Comparison of ENCODE assay signal across 1 cellular context in the genomic region with DNA sequence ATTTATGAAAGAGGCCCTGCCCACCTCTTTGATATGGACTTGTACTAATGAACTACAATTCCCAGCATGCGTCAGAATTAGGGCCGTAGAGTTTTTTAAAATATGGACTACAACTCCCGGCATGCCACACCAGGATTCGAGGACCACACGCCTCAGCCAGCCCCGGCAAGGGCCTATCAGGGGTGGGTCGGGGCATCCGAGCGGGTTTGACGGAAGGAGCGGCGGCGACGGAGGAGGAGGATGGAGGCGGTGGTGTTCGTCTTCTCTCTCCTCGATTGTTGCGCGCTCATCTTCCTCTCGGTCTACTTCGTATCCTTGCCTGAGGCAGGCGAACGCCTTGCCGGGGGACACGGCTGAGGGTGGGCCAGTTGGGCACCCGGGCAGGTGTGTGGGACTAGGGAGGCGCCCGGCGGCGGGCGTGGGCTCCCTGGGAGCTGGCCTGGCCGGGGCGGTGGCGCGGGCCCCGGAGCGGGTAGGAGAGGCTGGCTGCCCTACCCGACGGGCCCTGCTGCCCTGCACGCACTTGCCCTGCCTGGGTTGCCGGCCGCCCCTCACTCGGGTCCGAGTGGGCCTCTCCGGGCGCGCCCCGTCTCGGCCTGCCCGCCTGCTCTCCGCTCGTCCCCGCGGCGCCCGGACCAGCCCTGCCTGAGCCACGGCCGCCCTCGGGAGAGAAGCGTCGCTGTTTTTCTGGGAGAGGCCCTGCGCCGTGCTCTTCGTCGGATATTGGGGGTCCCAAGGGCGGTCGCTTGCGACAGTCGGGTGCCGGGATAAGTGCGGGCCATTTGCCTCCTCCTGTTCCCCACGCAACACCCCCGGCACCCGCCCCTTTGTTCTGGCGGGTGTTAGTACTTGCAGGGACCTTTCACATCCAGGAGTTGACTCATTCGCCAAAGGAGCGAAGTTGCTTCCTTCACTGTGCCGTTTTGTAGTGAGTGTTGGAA.
A peak's percentile ranks its signal among the peaks of the same experiment; 100 is the strongest.
TF ChIP-seq lines count a peak whose summit lies in the region.

CNIH4 (plus strand) TSS at position 195 of the 941 bp plus-strand sequence; CDS start at position 241, 46 bp downstream.

TF ChIP-seq in HEK293, 187 proteins besides CTCF, POLR2A, EP300 and RAD21 (continued from another document and continues in another):
- TF ChIP-seq ZNF560 (tag by site-specific recombination; IDR thresholded peaks at IDR 0.05; ENCODE audit: borderline replicate concordance) = no peak
- no peak for TF ChIP-seq ZBTB44 (tag by site-specific recombination; IDR thresholded peaks at IDR 0.05)
- TF ChIP-seq ZNF221 (tag by site-specific recombination; IDR thresholded peaks at IDR 0.05; ENCODE audit: borderline replicate concordance) = no peak
- no peak for TF ChIP-seq ZSCAN18 (tag by site-specific recombination; IDR thresholded peaks at IDR 0.05)
- TF ChIP-seq ZNF37A (tag by site-specific recombination; IDR thresholded peaks at IDR 0.05) = no peak
- peak; percentile 34; the same call in 1 of the 2 replicates for TF ChIP-seq INSM2 (tag by site-specific recombination; IDR thresholded peaks at IDR 0.05)
- no peak for TF ChIP-seq ZNF544 (tag by site-specific recombination; IDR thresholded peaks at IDR 0.05)
- TF ChIP-seq ZNF518A (tag by site-specific recombination; conservative IDR thresholded peaks at IDR 0.05; ENCODE audit: low read depth) = peak; percentile 37; the same call in 1 of the 2 replicates
- no peak for TF ChIP-seq MEIS1 (CRISPR knock-in tag; IDR thresholded peaks at IDR 0.05; ENCODE audit: borderline replicate concordance)
- peak; percentile 89; the same call in 1 of the 2 replicates for TF ChIP-seq ZEB2 (tag by site-specific recombination; IDR thresholded peaks at IDR 0.05)
- peak; percentile 62 for TF ChIP-seq ZNF10 (tag by site-specific recombination; IDR thresholded peaks at IDR 0.05)
- TF ChIP-seq ZBTB26 (tag by site-specific recombination; optimal IDR thresholded peaks at IDR 0.05) = peak; percentile 92
- no peak for TF ChIP-seq ZNF776 (tag by site-specific recombination; IDR thresholded peaks at IDR 0.05; ENCODE audit: borderline replicate concordance)
- TF ChIP-seq KLF16 (tag by site-specific recombination; IDR thresholded peaks at IDR 0.05) = peak; percentile 63
- TF ChIP-seq, protein P1, sequence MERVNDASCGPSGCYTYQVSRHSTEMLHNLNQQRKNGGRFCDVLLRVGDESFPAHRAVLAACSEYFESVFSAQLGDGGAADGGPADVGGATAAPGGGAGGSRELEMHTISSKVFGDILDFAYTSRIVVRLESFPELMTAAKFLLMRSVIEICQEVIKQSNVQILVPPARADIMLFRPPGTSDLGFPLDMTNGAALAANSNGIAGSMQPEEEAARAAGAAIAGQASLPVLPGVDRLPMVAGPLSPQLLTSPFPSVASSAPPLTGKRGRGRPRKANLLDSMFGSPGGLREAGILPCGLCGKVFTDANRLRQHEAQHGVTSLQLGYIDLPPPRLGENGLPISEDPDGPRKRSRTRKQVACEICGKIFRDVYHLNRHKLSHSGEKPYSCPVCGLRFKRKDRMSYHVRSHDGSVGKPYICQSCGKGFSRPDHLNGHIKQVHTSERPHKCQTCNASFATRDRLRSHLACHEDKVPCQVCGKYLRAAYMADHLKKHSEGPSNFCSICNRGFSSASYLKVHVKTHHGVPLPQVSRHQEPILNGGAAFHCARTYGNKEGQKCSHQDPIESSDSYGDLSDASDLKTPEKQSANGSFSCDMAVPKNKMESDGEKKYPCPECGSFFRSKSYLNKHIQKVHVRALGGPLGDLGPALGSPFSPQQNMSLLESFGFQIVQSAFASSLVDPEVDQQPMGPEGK (tag by site-specific recombination; IDR thresholded peaks at IDR 0.05) = peak; percentile 83
- peak; percentile 94 for TF ChIP-seq ZNF600 (tag by site-specific recombination; IDR thresholded peaks at IDR 0.05)
- no peak for TF ChIP-seq GLI2 (tag by site-specific recombination; IDR thresholded peaks at IDR 0.05; ENCODE audit: borderline replicate concordance, low read depth)
- TF ChIP-seq ZNF76 (tag by site-specific recombination; IDR thresholded peaks at IDR 0.05; ENCODE audit: borderline replicate concordance, low read depth) = peak; percentile 99
- TF ChIP-seq, protein P2, sequence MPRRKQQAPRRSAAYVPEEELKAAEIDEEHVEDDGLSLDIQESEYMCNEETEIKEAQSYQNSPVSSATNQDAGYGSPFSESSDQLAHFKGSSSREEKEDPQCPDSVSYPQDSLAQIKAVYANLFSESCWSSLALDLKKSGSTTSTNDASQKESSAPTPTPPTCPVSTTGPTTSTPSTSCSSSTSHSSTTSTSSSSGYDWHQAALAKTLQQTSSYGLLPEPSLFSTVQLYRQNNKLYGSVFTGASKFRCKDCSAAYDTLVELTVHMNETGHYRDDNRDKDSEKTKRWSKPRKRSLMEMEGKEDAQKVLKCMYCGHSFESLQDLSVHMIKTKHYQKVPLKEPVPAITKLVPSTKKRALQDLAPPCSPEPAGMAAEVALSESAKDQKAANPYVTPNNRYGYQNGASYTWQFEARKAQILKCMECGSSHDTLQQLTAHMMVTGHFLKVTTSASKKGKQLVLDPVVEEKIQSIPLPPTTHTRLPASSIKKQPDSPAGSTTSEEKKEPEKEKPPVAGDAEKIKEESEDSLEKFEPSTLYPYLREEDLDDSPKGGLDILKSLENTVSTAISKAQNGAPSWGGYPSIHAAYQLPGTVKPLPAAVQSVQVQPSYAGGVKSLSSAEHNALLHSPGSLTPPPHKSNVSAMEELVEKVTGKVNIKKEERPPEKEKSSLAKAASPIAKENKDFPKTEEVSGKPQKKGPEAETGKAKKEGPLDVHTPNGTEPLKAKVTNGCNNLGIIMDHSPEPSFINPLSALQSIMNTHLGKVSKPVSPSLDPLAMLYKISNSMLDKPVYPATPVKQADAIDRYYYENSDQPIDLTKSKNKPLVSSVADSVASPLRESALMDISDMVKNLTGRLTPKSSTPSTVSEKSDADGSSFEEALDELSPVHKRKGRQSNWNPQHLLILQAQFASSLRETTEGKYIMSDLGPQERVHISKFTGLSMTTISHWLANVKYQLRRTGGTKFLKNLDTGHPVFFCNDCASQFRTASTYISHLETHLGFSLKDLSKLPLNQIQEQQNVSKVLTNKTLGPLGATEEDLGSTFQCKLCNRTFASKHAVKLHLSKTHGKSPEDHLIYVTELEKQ (tag by site-specific recombination; IDR thresholded peaks at IDR 0.05; ENCODE audit: borderline replicate concordance) = no peak
- TF ChIP-seq ZNF707 (tag by site-specific recombination; IDR thresholded peaks at IDR 0.05) = no peak
- TF ChIP-seq ZNF423 (tag by site-specific recombination; IDR thresholded peaks at IDR 0.05) = no peak
- TF ChIP-seq HOXA7 (CRISPR knock-in tag; IDR thresholded peaks at IDR 0.05; ENCODE audit: borderline replicate concordance) = no peak
- 0 out of 2 replicates have a peak, but pooled peaks have one; percentile 16 for TF ChIP-seq ZNF792 (tag by site-specific recombination; IDR thresholded peaks at IDR 0.05)
- no peak for TF ChIP-seq ZNF133 (tag by site-specific recombination; IDR thresholded peaks at IDR 0.05)
- TF ChIP-seq REST (tag by site-specific recombination; IDR thresholded peaks at IDR 0.05) = peak; percentile 44; the same call in 1 of the 2 replicates
- no peak; the same call in 1 of the 2 replicates for TF ChIP-seq ZNF202 (tag by site-specific recombination; IDR thresholded peaks at IDR 0.05; ENCODE audit: borderline replicate concordance)
- TF ChIP-seq ZNF521 (tag by site-specific recombination; IDR thresholded peaks at IDR 0.05) = no peak
